ENCODE assay signal across 23 cellular contexts in the genomic region with DNA sequence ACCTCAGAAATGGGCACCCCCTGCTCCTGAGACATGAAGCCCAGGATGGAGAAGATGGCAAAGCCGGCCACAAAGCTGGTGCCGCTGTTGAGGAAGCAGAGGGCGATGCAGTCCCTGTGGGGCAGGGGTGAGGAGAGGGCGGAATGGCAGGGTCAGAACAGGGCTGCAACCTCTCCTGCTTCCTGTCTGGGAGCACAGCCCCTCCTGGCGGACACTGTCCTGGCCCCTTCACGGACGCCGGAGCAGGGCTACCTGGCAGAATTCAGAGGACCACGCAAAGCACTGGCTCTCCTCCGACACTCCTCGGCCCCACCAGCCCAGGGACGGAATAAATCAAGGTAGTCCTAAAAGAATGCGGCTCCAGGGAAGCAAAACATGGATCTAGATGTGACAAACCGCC. TPM values are rescaled to one million over a fixed set of nuclear protein-coding genes. Genes with fewer than 3 reads are reported as not detected.
"Had no signal": no experiment of that assay in that cellular context is flagged by ENCODE, and none has a peak within 500 bp of the region (broad histone marks: within the 10 kb centered on the region; RNA-seq: fewer than 3 reads in every experiment).

No MANE protein-coding gene starts in this region.

- H3K4me1 Mint-ChIP-seq: activated CD4-positive, alpha-beta T cell treated with anti-CD3 and anti-CD28 coated beads, Interleukin-2, amount 10 ng/mL, durations not matched to agents 7 days and 5 days; naive B cell; stimulated activated naive CD8-positive, alpha-beta T cell treated with anti-CD3 and anti-CD28 coated beads, Interleukin-15, amount 100 ng/mL, for 72 hours had no signal

- H3K4me1 ChIP-seq: body of pancreas, left lung, prostate gland, right atrium auricular region, suprapubic skin had no signal

- DNase-seq: activated CD4-positive, alpha-beta T cell treated with anti-CD3 and anti-CD28 coated beads, Interleukin-2, amount 10 ng/mL, durations not matched to agents 7 days and 5 days; activated gamma-delta T cell treated with Interleukin-2 at 50 U/mL for 16 hours; activated T-cell treated with anti-CD3 and anti-CD28 coated beads, Interleukin-2, amount 50 U/mL, for 72 hours; body of pancreas; caudate nucleus; erythroblast; foreskin melanocyte; glutamatergic neuron; hippocampal formation; kidney; left lung; mammary epithelial cell; mucosa of descending colon; naive B cell; stimulated activated naive CD8-positive, alpha-beta T cell treated with anti-CD3 and anti-CD28 coated beads, Interleukin-15, amount 100 ng/mL, for 72 hours; trophoblast cell had no signal

- H3K27me3 Mint-ChIP-seq: activated CD4-positive, alpha-beta T cell treated with anti-CD3 and anti-CD28 coated beads, Interleukin-2, amount 10 ng/mL, durations not matched to agents 7 days and 5 days had no signal

- H3K27ac ChIP-seq: body of pancreas, left lung, prostate gland, right atrium auricular region, skin epidermis, suprapubic skin had no signal

- H3K27ac Mint-ChIP-seq: activated CD4-positive, alpha-beta T cell treated with anti-CD3 and anti-CD28 coated beads, Interleukin-2, amount 10 ng/mL, durations not matched to agents 7 days and 5 days; activated T-cell treated with anti-CD3 and anti-CD28 coated beads, Interleukin-2, amount 50 U/mL, for 72 hours; naive B cell; stimulated activated naive CD8-positive, alpha-beta T cell treated with anti-CD3 and anti-CD28 coated beads, Interleukin-15, amount 100 ng/mL, for 72 hours; T-helper 1 cell treated with Interleukin-12 subunit alpha and Interleukin-12 subunit beta and Interleukin-4 antibody, amounts not matched to agents 30 μg/mL and 1 μg/mL, for 36 hours had no signal

- H3K36me3 Mint-ChIP-seq: naive B cell had no signal

- H3K36me3 ChIP-seq: left lung, prostate gland, right atrium auricular region, suprapubic skin had no signal

- H3K4me3 Mint-ChIP-seq: activated CD4-positive, alpha-beta T cell treated with anti-CD3 and anti-CD28 coated beads, Interleukin-2, amount 10 ng/mL, durations not matched to agents 7 days and 5 days; activated T-cell treated with anti-CD3 and anti-CD28 coated beads, Interleukin-2, amount 50 U/mL, for 72 hours; naive B cell; neural crest cell; stimulated activated naive CD8-positive, alpha-beta T cell treated with anti-CD3 and anti-CD28 coated beads, Interleukin-15, amount 100 ng/mL, for 72 hours; T-helper 1 cell treated with Interleukin-12 subunit alpha and Interleukin-12 subunit beta and Interleukin-4 antibody, amounts not matched to agents 30 μg/mL and 1 μg/mL, for 36 hours had no signal

- H3K9me3 ChIP-seq: body of pancreas, left lung, mucosa of descending colon, prostate gland, right atrium auricular region, suprapubic skin had no signal

- H3K9me3 Mint-ChIP-seq: activated CD4-positive, alpha-beta T cell treated with anti-CD3 and anti-CD28 coated beads, Interleukin-2, amount 10 ng/mL, durations not matched to agents 7 days and 5 days; activated T-cell treated with anti-CD3 and anti-CD28 coated beads, Interleukin-2, amount 50 U/mL, for 72 hours; naive B cell; neural crest cell; stimulated activated naive CD8-positive, alpha-beta T cell treated with anti-CD3 and anti-CD28 coated beads, Interleukin-15, amount 100 ng/mL, for 72 hours; T-helper 1 cell treated with Interleukin-12 subunit alpha and Interleukin-12 subunit beta and Interleukin-4 antibody, amounts not matched to agents 30 μg/mL and 1 μg/mL, for 36 hours had no signal

- H3K27me3 ChIP-seq: body of pancreas, right atrium auricular region had no signal

- H3K4me3 ChIP-seq: body of pancreas, left lung, mucosa of descending colon, prostate gland, right atrium auricular region, skin epidermis, suprapubic skin had no signal

RNA-seq across cellular contexts. Expression of gene SLC6A12, which starts 12.4 kb away (rescaled TPM):
- total RNA-seq: activated CD4-positive, alpha-beta T cell treated with anti-CD3 and anti-CD28 coated beads, Interleukin-2, amount 10 ng/mL, durations not matched to agents 7 days and 5 days; osteoblast had no signal
- polyA plus RNA-seq: mammary epithelial cell had no signal

RNA-seq across cellular contexts. Expression of gene SLC6A13, which starts 36.2 kb away (rescaled TPM):
- total RNA-seq: body of pancreas, mucosa of descending colon, osteoblast, suprapubic skin had no signal
- polyA plus RNA-seq: mammary epithelial cell had no signal
